23 cellular contexts compared by ENCODE assay signal in genomic region chr2:71240794-71241193, GRCh38. TPM values are rescaled to one million over a fixed set of nuclear protein-coding genes. Genes with fewer than 3 reads are reported as not detected.
DNase-seq lines count a peak whose midpoint lies in the region; ATAC-seq, FAIRE-seq and TF ChIP-seq lines count a peak whose summit lies in the region.
"Had no signal": no experiment of that assay in that cellular context is flagged by ENCODE, and none has a peak within 500 bp of the region (broad histone marks: within the 10 kb centered on the region; RNA-seq: fewer than 3 reads in every experiment).

No MANE protein-coding gene starts in this region.

- H3K9me3 ChIP-seq in MM.1S (replicated peaks; ENCODE audit: insufficient read depth, low read length) (no peaks in the 10 kb centered on the region), heart right ventricle (no peaks in the 10 kb centered on the region), neural progenitor cell (ENCODE audit: low read depth) (no peaks in the 10 kb centered on the region)
- H3K9me3 ChIP-seq: Caco-2, spleen, upper lobe of left lung had no signal

- peak overlapping the region; percentile 37; the same call in 1 of the 2 replicates for H3K27ac ChIP-seq in MM.1S (ENCODE audit: low read length)
- peak overlapping the region in 9 of 10 donors; percentile 45 to 84 (median 72) for H3K27ac ChIP-seq in heart right ventricle
- H3K27ac ChIP-seq in neural progenitor cell, result no peak overlapping the region
- H3K27ac ChIP-seq: C4-2B, hepatocyte, upper lobe of left lung had no signal

- H3K9ac ChIP-seq in MM.1S (ENCODE audit: low read length), result no peak overlapping the region
- no peak overlapping the region for H3K9ac ChIP-seq in neural progenitor cell

- H3K9me3 Mint-ChIP-seq in nephron progenitor cell (peaks cover under 1% of the 10 kb centered on the region), neural progenitor cell (no peaks in the 10 kb centered on the region)
- H3K9me3 Mint-ChIP-seq: natural killer cell had no signal

- WGBS in heart right ventricle, 2 donors, result 56 to 60% methylated on average over 3 of the region's 3 CpGs

- H3K36me3 Mint-ChIP-seq in nephron progenitor cell (ENCODE audit: low read depth) (no peaks in the 10 kb centered on the region), neural progenitor cell (no peaks in the 10 kb centered on the region)
- H3K36me3 Mint-ChIP-seq: natural killer cell had no signal

- H3K27ac Mint-ChIP-seq in nephron progenitor cell (no peak overlapping the region), neural progenitor cell (no peak overlapping the region)
- H3K27ac Mint-ChIP-seq: natural killer cell, T-helper 17 cell had no signal

- intact Hi-C loops in heart right ventricle (cut with DNase I), result loop anchor here in 2 of 10 donors (5.0 kb wide), 1 partner anchor 37 kb away; no protein-coding TSS in a partner anchor

- H3K4me1 ChIP-seq in MM.1S (ENCODE audit: low read length) (peaks cover 23% of the 10 kb centered on the region), heart right ventricle (peaks cover 0 to 45% (median 14%) of the 10 kb centered on the region in 9 donors), neural progenitor cell (peaks cover 6% of the 10 kb centered on the region)
- H3K4me1 ChIP-seq: upper lobe of left lung had no signal

- H3K27me3 ChIP-seq in MM.1S (replicated peaks; ENCODE audit: insufficient read depth, low read length) (no peaks in the 10 kb centered on the region), bronchial epithelial cell (ENCODE audit: control insufficient read depth, insufficient read depth, low read length) (peaks cover 2% of the 10 kb centered on the region), heart right ventricle (peaks cover 0 to 3% (median 0%) of the 10 kb centered on the region in 7 donors), neural progenitor cell (no peaks in the 10 kb centered on the region)
- H3K27me3 ChIP-seq: spleen, upper lobe of left lung had no signal

- H3F3A ChIP-seq in MM.1S (ENCODE audit: insufficient read depth, low read length) (no peaks in the 10 kb centered on the region; the same call in 1 of the 2 replicates), neural progenitor cell (ENCODE audit: low read depth) (peaks cover 11% of the 10 kb centered on the region)

- peak in 5 of 8 donors; percentile 12 to 32 (median 26) for ATAC-seq in heart right ventricle
- ATAC-seq: natural killer cell, T-helper 17 cell had no signal

- H3K4me3 Mint-ChIP-seq in nephron progenitor cell (no peak overlapping the region), neural progenitor cell (no peak overlapping the region)
- H3K4me3 Mint-ChIP-seq: natural killer cell, T-helper 17 cell had no signal

- no peaks in the 10 kb centered on the region for H3K9me2 ChIP-seq in MM.1S (replicated peaks; ENCODE audit: insufficient read depth, low read length)

- H2AFZ ChIP-seq in MM.1S (ENCODE audit: low read length), result peak overlapping the region; percentile 66
- no peak overlapping the region for H2AFZ ChIP-seq in neural progenitor cell (replicated peaks)
- H2AFZ ChIP-seq: hepatocyte had no signal

- FAIRE-seq in bronchial epithelial cell (lab: Jason Lieb, UNC), result peak; percentile 90

- H3K79me2 ChIP-seq in MM.1S (ENCODE audit: low read length), result no peaks in the 10 kb centered on the region
- no peaks in the 10 kb centered on the region for H3K79me2 ChIP-seq in neural progenitor cell (ENCODE audit: low read depth)
- H3K79me2 ChIP-seq: hepatocyte had no signal

- H3K36me3 ChIP-seq in MM.1S (replicated peaks; ENCODE audit: insufficient read depth, low read length), result no peaks in the 10 kb centered on the region
- H3K36me3 ChIP-seq in bronchial epithelial cell (ENCODE audit: control insufficient read depth, insufficient read depth, low read length), result no peaks in the 10 kb centered on the region
- no peaks in the 10 kb centered on the region for H3K36me3 ChIP-seq in heart right ventricle
- no peaks in the 10 kb centered on the region for H3K36me3 ChIP-seq in neural progenitor cell
- H3K36me3 ChIP-seq: spleen, upper lobe of left lung had no signal

- H3K27me3 Mint-ChIP-seq in nephron progenitor cell (ENCODE audit: low read depth, poor library complexity) (peaks cover 38% of the 10 kb centered on the region), neural progenitor cell (ENCODE audit: insufficient read depth, low read depth) (peaks cover 6% of the 10 kb centered on the region)

- H3K4me2 ChIP-seq in MM.1S (ENCODE audit: low read depth, low read length) (peak overlapping the region; percentile 41), neural progenitor cell (no peak overlapping the region)
- H3K4me2 ChIP-seq: hepatocyte had no signal

- H4K20me1 ChIP-seq in MM.1S (ENCODE audit: insufficient read depth, low read length) (no peaks in the 10 kb centered on the region), neural progenitor cell (ENCODE audit: low read depth) (no peaks in the 10 kb centered on the region)

- no peak for TF ChIP-seq CTCF in MM.1S (IDR thresholded peaks at IDR 0.05; ENCODE audit: low read length)
- no peak for TF ChIP-seq CTCF in bronchial epithelial cell (IDR thresholded peaks at IDR 0.05; ENCODE audit: insufficient read depth, low read length, severe bottlenecking)
- no peak for TF ChIP-seq CTCF in heart right ventricle (IDR thresholded peaks at IDR 0.05)
- no peak for TF ChIP-seq CTCF in nephron progenitor cell (IDR thresholded peaks at IDR 0.05)
- no peak for TF ChIP-seq CTCF in neural progenitor cell (IDR thresholded peaks at IDR 0.05)

- peak; percentile 66 for DNase-seq in MM.1S
- DNase-seq in bronchial epithelial cell (ENCODE audit: low read depth), result no peak
- DNase-seq in heart right ventricle, result peak in 1 of 2 donors; percentile 26
- peak; percentile 32 for DNase-seq in pons (ENCODE audit: low spot score)
- DNase-seq in nephron progenitor cell, result no peak
- DNase-seq in neural progenitor cell (ENCODE audit: low spot score), result no peak
- DNase-seq in NCI-H2227 treated with DMSO at 0.1 percent for 48 hours (lab: John Stamatoyannopoulos, UW), result no peak
- DNase-seq: activated CD4-positive, alpha-beta T cell treated with anti-CD3 and anti-CD28 coated beads for 1 hour; activated effector memory CD4-positive, alpha-beta T cell treated with anti-CD3 and anti-CD28 coated beads, Interleukin-2, amount 50 U/mL, for 16 hours; Caco-2; effector CD4-positive, alpha-beta T cell; GDM1; IMR-90; natural killer cell; NCI-H1092 treated with DMSO at 0.1 percent for 48 hours; NCI-H187 treated with DMSO at 0.1 percent for 48 hours; NCI-H526 treated with DMSO at 0.1 percent for 48 hours; retina; spleen; T-helper 17 cell; upper lobe of left lung had no signal

- H3K4me3 ChIP-seq in MM.1S (ENCODE audit: low read length), result no peak overlapping the region
- H3K4me3 ChIP-seq in bronchial epithelial cell (ENCODE audit: low read depth, low read length), result no peak overlapping the region
- no peak overlapping the region for H3K4me3 ChIP-seq in heart right ventricle
- no peak overlapping the region for H3K4me3 ChIP-seq in neural progenitor cell
- H3K4me3 ChIP-seq: hepatocyte, spleen, upper lobe of left lung had no signal

- H3K4me1 Mint-ChIP-seq in nephron progenitor cell, result no peaks in the 10 kb centered on the region
- H3K4me1 Mint-ChIP-seq in neural progenitor cell, result peaks cover 9% of the 10 kb centered on the region
- H3K4me1 Mint-ChIP-seq: natural killer cell had no signal

RNA-seq across cellular contexts. Expression of gene PAIP2B, which starts 13.9 kb away (rescaled TPM):
- total RNA-seq in bronchial epithelial cell (1.3 and 5.2 TPM in 2 replicates), heart right ventricle (100 to 1,000 TPM in 1 of 10 donors, 10 to 100 TPM in 9; 45.9 to 108 (median 61.1) TPM), neural progenitor cell (ENCODE audit: low replicate concordance) (12.5 and 17.1 TPM in 2 replicates)
- 10 to 100 TPM in 1 of 2 donors, 1 to 10 TPM in 1; 7.2 to 13.7 TPM for polyA plus RNA-seq in heart right ventricle

Comparison
In these comparisons a context has a peak if more than half of its experiments do, and no peak if none do; other contexts are left out.
1. DNase-seq: peak in MM.1S (single experiment) and pons (single experiment); none in bronchial epithelial cell (single experiment), nephron progenitor cell (single experiment), neural progenitor cell (single experiment) and NCI-H2227 treated with DMSO at 0.1 percent for 48 hours (single experiment).